ENCODE assay signal across 1 cellular context in genomic region chr4:173370477-173371291, GRCh38.
TF ChIP-seq lines count a peak whose summit lies in the region.

Gene SAP30, plus strand, starts transcription at chr4:173370954. Its CDS starts 229 bp downstream, at chr4:173371183.

TF ChIP-seq in K562, 482 proteins besides CTCF, POLR2A, EP300 and RAD21 (continued from another document and continues in another):
- TF ChIP-seq SP1 (CRISPR knock-in tag; IDR thresholded peaks at IDR 0.05) (peak; percentile 72), NR2F6 (CRISPR knock-in tag; IDR thresholded peaks at IDR 0.05) (no peak), PTBP1 (IDR thresholded peaks at IDR 0.05; ENCODE audit: low read depth, low read length) (no peak), KLF13 (tag; IDR thresholded peaks at IDR 0.05; ENCODE audit: borderline replicate concordance, low read depth) (0 out of 2 replicates have a peak, but pooled peaks have one; percentile 35), KLF6 (CRISPR knock-in tag; IDR thresholded peaks at IDR 0.05; ENCODE audit: borderline replicate concordance) (no peak), SIN3A (IDR thresholded peaks at IDR 0.05; ENCODE audit: borderline replicate concordance in 2 of 2, control insufficient read depth in 1 of 2, low read depth in 2 of 2, low read length in 2 of 2) (peak; percentile 88 to 92), RBBP5 (IDR thresholded peaks at IDR 0.05; ENCODE audit: borderline replicate concordance, insufficient read depth, low read length, poor library complexity, severe bottlenecking) (peak; percentile 87), ZNF830 (CRISPR knock-in tag; IDR thresholded peaks at IDR 0.05) (no peak), ZNF699 (CRISPR knock-in tag; IDR thresholded peaks at IDR 0.05; ENCODE audit: insufficient replicate concordance) (no peak), ZFP1 (CRISPR knock-in tag; IDR thresholded peaks at IDR 0.05) (no peak), DIDO1 (tag; IDR thresholded peaks at IDR 0.05; ENCODE audit: low read depth) (no peak), CEBPG (CRISPR knock-in tag; IDR thresholded peaks at IDR 0.05) (no peak), CEBPG (tag; conservative IDR thresholded peaks at IDR 0.05 in 1 of 2, IDR thresholded peaks at IDR 0.05 in 1 of 2) (no peak), ZNF764 (CRISPR knock-in tag; IDR thresholded peaks at IDR 0.05; ENCODE audit: low read depth) (no peak), ZNF511 (CRISPR knock-in tag; IDR thresholded peaks at IDR 0.05) (no peak), ZNF23 (CRISPR knock-in tag; IDR thresholded peaks at IDR 0.05) (no peak), ZNF124 (CRISPR knock-in tag; IDR thresholded peaks at IDR 0.05) (no peak), SFPQ (IDR thresholded peaks at IDR 0.05; ENCODE audit: low read depth, low read length) (no peak), TFAP4 (CRISPR knock-in tag; IDR thresholded peaks at IDR 0.05; ENCODE audit: borderline replicate concordance) (peak; percentile 77), ZNF507 (tag; conservative IDR thresholded peaks at IDR 0.05) (no peak), PHF8 (IDR thresholded peaks at IDR 0.05; ENCODE audit: borderline replicate concordance, low read length) (peak; percentile 82), REST (CRISPR knock-in tag; IDR thresholded peaks at IDR 0.05; ENCODE audit: low read depth) (peak; percentile 91), TCF7L2 (IDR thresholded peaks at IDR 0.05; ENCODE audit: low read depth, low read length) (no peak), ZNF316 (IDR thresholded peaks at IDR 0.05) (no peak), ZBTB9 (CRISPR knock-in tag; IDR thresholded peaks at IDR 0.05) (peak; percentile 90), SAP30 (IDR thresholded peaks at IDR 0.05; ENCODE audit: borderline replicate concordance, insufficient read depth, low read depth, low read length, poor library complexity, severe bottlenecking) (peak; percentile 93), ZNF445 (CRISPR knock-in tag; IDR thresholded peaks at IDR 0.05; ENCODE audit: low read depth) (no peak), HES1 (IDR thresholded peaks at IDR 0.05; ENCODE audit: low read depth) (no peak), NFIC (IDR thresholded peaks at IDR 0.05) (peak; percentile 63), ELF4 (CRISPR knock-in tag; IDR thresholded peaks at IDR 0.05) (no peak), GTF2E2 (tag; IDR thresholded peaks at IDR 0.05) (no peak; the same call in 1 of the 2 replicates), RBM25 (IDR thresholded peaks at IDR 0.05; ENCODE audit: low read depth, low read length, severe bottlenecking) (no peak), TBP (optimal IDR thresholded peaks at IDR 0.05; ENCODE audit: low read depth, low read length) (peak; percentile 58), DDX20 (tag; IDR thresholded peaks at IDR 0.05; ENCODE audit: low read depth) (no peak), DPF2 (IDR thresholded peaks at IDR 0.05) (0 out of 2 replicates have a peak, but pooled peaks have one; percentile 24), ETS2 (tag; IDR thresholded peaks at IDR 0.05; ENCODE audit: borderline replicate concordance, poor library complexity, severe bottlenecking) (no peak), SRF (CRISPR knock-in tag; IDR thresholded peaks at IDR 0.05) (peak in 1 of 2 experiments; percentile 69; a peak in 1 of 4 replicates), ZBTB40 (IDR thresholded peaks at IDR 0.05) (peak; percentile 74), ZBTB40 (CRISPR knock-in tag; IDR thresholded peaks at IDR 0.05) (no peak), RAD51 (IDR thresholded peaks at IDR 0.05; ENCODE audit: borderline replicate concordance, low read depth) (peak; percentile 60; the same call in 1 of the 2 replicates), ARNT (IDR thresholded peaks at IDR 0.05) (no peak), SIN3B (IDR thresholded peaks at IDR 0.05; ENCODE audit: low read depth) (0 out of 2 replicates have a peak, but pooled peaks have one; percentile 32), RBM14 (IDR thresholded peaks at IDR 0.05; ENCODE audit: borderline replicate concordance, insufficient read depth, low read depth, low read length) (no peak), LARP7 (IDR thresholded peaks at IDR 0.05) (0 out of 2 replicates have a peak, but pooled peaks have one; percentile 38), ZNF253 (CRISPR knock-in tag; conservative IDR thresholded peaks at IDR 0.05) (no peak), XRCC4 (IDR thresholded peaks at IDR 0.05; ENCODE audit: extremely low read depth, insufficient read depth, insufficient read length) (no peak), YBX1 (IDR thresholded peaks at IDR 0.05) (no peak)
